In the genomic region with DNA sequence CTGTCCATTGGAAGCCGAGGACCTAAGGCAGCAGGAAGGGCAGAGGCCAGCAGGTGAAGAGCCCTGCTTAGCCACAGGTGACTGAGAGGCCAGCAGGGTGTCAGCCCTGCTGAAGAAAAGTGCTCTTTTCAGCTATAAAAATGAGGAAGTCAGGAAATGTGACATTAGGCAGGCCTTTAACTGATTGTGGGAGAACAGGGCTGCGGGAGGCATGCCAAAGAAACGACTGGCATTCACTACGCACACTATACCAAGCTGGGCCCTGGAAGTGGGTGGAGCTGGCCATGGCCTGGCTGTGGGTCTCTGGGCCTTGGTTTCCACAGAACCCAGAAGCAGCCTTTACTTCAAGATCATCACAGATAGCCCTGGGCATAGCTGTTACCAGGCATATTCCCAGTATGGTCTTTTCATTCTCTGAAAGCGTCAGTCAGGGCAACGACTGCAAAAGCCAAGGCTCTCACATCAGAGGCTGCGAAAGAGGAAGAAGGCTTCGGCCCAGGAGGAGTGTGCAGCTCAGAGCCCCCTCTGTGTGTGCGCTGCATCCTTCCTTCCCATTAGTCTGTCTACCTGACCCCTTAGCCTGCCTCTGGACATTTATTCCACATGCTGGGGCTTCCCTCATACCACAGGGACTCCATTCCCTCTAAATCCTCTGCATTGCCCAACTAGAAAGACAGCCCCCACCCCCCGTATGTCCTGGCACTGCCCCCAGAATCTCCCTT, we compare ENCODE assay signal across 9 cellular contexts. TPM values are rescaled to one million over a fixed set of nuclear protein-coding genes. Genes with fewer than 3 reads are reported as not detected.
DNase-seq lines count a peak whose midpoint lies in the region; ATAC-seq and TF ChIP-seq lines count a peak whose summit lies in the region.
"Had no signal": no experiment of that assay in that cellular context is flagged by ENCODE, and none has a peak within 500 bp of the region (broad histone marks: within the 10 kb centered on the region; RNA-seq: fewer than 3 reads in every experiment).

No MANE protein-coding gene starts in this region.

- H3K4me3 ChIP-seq in lower lobe of right lung (no peak overlapping the region), aorta (ENCODE audit: low read length in 2 of 2) (no peak overlapping the region)

- H3K36me3 ChIP-seq in lower lobe of right lung: no peaks in the 10 kb centered on the region
- no peaks in the 10 kb centered on the region for H3K36me3 ChIP-seq in aorta (ENCODE audit: control insufficient read depth in 1 of 2, insufficient read depth in 2 of 2, low read length in 1 of 2)

- peaks cover 96% of the 10 kb centered on the region for H3K4me1 Mint-ChIP-seq in activated naive CD4-positive, alpha-beta T cell treated with anti-CD3 and anti-CD28 coated beads, Interleukin-2, amount 50 U/mL, for 24 hours
- peaks cover 77% of the 10 kb centered on the region for H3K4me1 Mint-ChIP-seq in activated naive CD8-positive, alpha-beta T cell treated with anti-CD3 and anti-CD28 coated beads for 36 hours

- H3K27ac Mint-ChIP-seq in activated naive CD4-positive, alpha-beta T cell treated with anti-CD3 and anti-CD28 coated beads, Interleukin-2, amount 50 U/mL, for 24 hours: peak overlapping the region; percentile 66
- peak overlapping the region; percentile 58 for H3K27ac Mint-ChIP-seq in activated naive CD8-positive, alpha-beta T cell treated with anti-CD3 and anti-CD28 coated beads for 36 hours

- intact Hi-C loops in lower lobe of right lung (cut with DNase I) (no loop called here), aorta (cut with DNase I) (no loop called here)

- peaks cover 12% of the 10 kb centered on the region for H3K36me3 Mint-ChIP-seq in activated naive CD4-positive, alpha-beta T cell treated with anti-CD3 and anti-CD28 coated beads, Interleukin-2, amount 50 U/mL, for 24 hours
- H3K36me3 Mint-ChIP-seq in activated naive CD8-positive, alpha-beta T cell treated with anti-CD3 and anti-CD28 coated beads for 36 hours: peaks cover 42% of the 10 kb centered on the region

- H3K27ac ChIP-seq in lower lobe of right lung (peak overlapping the region; percentile 42), aorta (ENCODE audit: low read depth in 1 of 2, low read length in 2 of 2) (peak overlapping the region; percentile 45 to 95)

- H3K9me3 Mint-ChIP-seq in activated naive CD4-positive, alpha-beta T cell treated with anti-CD3 and anti-CD28 coated beads, Interleukin-2, amount 50 U/mL, for 24 hours: no peaks in the 10 kb centered on the region
- H3K9me3 Mint-ChIP-seq in activated naive CD8-positive, alpha-beta T cell treated with anti-CD3 and anti-CD28 coated beads for 36 hours: no peaks in the 10 kb centered on the region

- no peaks in the 10 kb centered on the region for H3K27me3 Mint-ChIP-seq in activated naive CD4-positive, alpha-beta T cell treated with anti-CD3 and anti-CD28 coated beads, Interleukin-2, amount 50 U/mL, for 24 hours
- no peaks in the 10 kb centered on the region for H3K27me3 Mint-ChIP-seq in activated naive CD8-positive, alpha-beta T cell treated with anti-CD3 and anti-CD28 coated beads for 36 hours

- peak overlapping the region; percentile 62 for H3K4me3 Mint-ChIP-seq in activated naive CD4-positive, alpha-beta T cell treated with anti-CD3 and anti-CD28 coated beads, Interleukin-2, amount 50 U/mL, for 24 hours
- H3K4me3 Mint-ChIP-seq in activated naive CD8-positive, alpha-beta T cell treated with anti-CD3 and anti-CD28 coated beads for 36 hours: no peak overlapping the region

- H3K4me1 ChIP-seq in lower lobe of right lung (peaks cover 72% of the 10 kb centered on the region), aorta (ENCODE audit: control insufficient read depth in 1 of 2, insufficient read depth in 2 of 2, low read length in 2 of 2) (peaks cover 4 to 11% of the 10 kb centered on the region in 2 donors)

- no peak for DNase-seq in activated naive CD4-positive, alpha-beta T cell treated with anti-CD3 and anti-CD28 coated beads, Interleukin-2, amount 50 U/mL, for 16 hours
- DNase-seq in activated naive CD8-positive, alpha-beta T cell treated with anti-CD3 and anti-CD28 coated beads for 36 hours: no peak
- DNase-seq in lower lobe of right lung: no peak
- peak; percentile 85 to 87 for DNase-seq in aorta
- no peak for DNase-seq in hepatic stellate cell (ENCODE audit: low spot score)
- DNase-seq in NCI-H2081 (lab: John Stamatoyannopoulos, UW): no peak
- DNase-seq in DMS 273 treated with DMSO at 0.1 percent for 48 hours (lab: John Stamatoyannopoulos, UW): no peak
- DNase-seq: DMS79 treated with DMSO at 0.1 percent for 48 hours had no signal

- TF ChIP-seq CTCF in lower lobe of right lung (IDR thresholded peaks at IDR 0.05): no peak

- H3K9me3 ChIP-seq in lower lobe of right lung (no peaks in the 10 kb centered on the region), aorta (ENCODE audit: control insufficient read depth, low read length) (no peaks in the 10 kb centered on the region)

- H3K27me3 ChIP-seq in lower lobe of right lung (ENCODE audit: low read depth) (no peaks in the 10 kb centered on the region), aorta (ENCODE audit: control insufficient read depth in 1 of 2, insufficient read depth in 2 of 2, low read length in 1 of 2) (no peaks in the 10 kb centered on the region)

- 19 to 27% methylated on average over 10 of the region's 10 CpGs for WGBS in aorta, 2 donors

- ATAC-seq in lower lobe of right lung (no peak), aorta (ENCODE audit: low FRiP score) (peak; percentile 42)

RNA-seq across cellular contexts. Expression of gene SLC2A1, which starts 14.3 kb away (rescaled TPM):
- total RNA-seq in activated naive CD8-positive, alpha-beta T cell treated with anti-CD3 and anti-CD28 coated beads for 36 hours: 100 to 1,000 TPM; 105 to 114 TPM
- 10.6 TPM for total RNA-seq in lower lobe of right lung
- total RNA-seq in aorta: 100 to 1,000 TPM in 1 of 2 donors, 10 to 100 TPM in 1; 87.7 to 124 TPM
- 10 to 100 TPM in 1 of 2 donors, 1 to 10 TPM in 1; 6.4 to 11.6 TPM for polyA plus RNA-seq in aorta

Comparison
In these comparisons a context has a peak if more than half of its experiments do, and no peak if none do; other contexts are left out.
1. DNase-seq: peak in aorta (2 of 2); none in activated naive CD4-positive, alpha-beta T cell treated with anti-CD3 and anti-CD28 coated beads, Interleukin-2, amount 50 U/mL, for 16 hours (single experiment), activated naive CD8-positive, alpha-beta T cell treated with anti-CD3 and anti-CD28 coated beads for 36 hours (single experiment), lower lobe of right lung (single experiment), hepatic stellate cell (single experiment), NCI-H2081 (0 of 2) and DMS 273 treated with DMSO at 0.1 percent for 48 hours (single experiment).